Comparison of ENCODE assay signal across 8 cellular contexts in the genomic region with DNA sequence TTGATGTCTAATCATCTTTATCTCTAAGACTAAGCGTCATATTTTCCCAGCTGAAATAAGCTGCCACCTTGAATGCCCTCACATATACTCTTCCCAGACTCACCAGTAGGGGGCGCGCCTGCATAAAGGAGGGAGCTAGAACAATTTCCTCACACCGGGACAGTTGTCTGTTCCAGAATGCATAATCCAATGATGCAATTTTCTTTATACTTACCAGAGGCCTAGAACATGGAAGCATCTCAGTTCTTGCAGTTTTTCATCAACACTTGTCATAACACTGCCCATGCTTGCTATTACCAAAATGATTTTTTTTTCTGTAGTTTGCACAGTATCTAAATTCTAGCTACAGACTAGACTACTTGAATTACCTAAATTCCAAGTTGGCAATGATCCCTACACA.
DNase-seq lines count a peak whose midpoint lies in the region; ATAC-seq lines count a peak whose summit lies in the region.

No MANE protein-coding gene starts in this region.

- peak; percentile 65 to 77 for DNase-seq in NCI-H2081 (lab: John Stamatoyannopoulos, UW)
- no peak for DNase-seq in NCI-H2081 treated with DMSO at 0.1 percent for 48 hours (lab: John Stamatoyannopoulos, UW)
- peak; percentile 6 to 59 for DNase-seq in NCI-H526 (lab: John Stamatoyannopoulos, UW)
- DNase-seq in activated CD4-positive, alpha-beta T cell treated with anti-CD3 and anti-CD28 coated beads, Interleukin-2, amount 50 U/mL, for 48 hours, result peak; percentile 83 to 85
- DNase-seq in effector CD4-positive, alpha-beta T cell, result peak; percentile 40
- DNase-seq in medulla oblongata (ENCODE audit: extremely low spot score), result peak; percentile 89
- DNase-seq in stimulated activated CD8-positive, alpha-beta memory T cell treated with anti-CD3 and anti-CD28 coated beads, Interleukin-15, amount 100 ng/mL, for 24 hours (ENCODE audit: low read depth), result peak; percentile 25

- ATAC-seq in HG03175 (IDR thresholded peaks at IDR 0.05; ENCODE audit: unreplicated experiment), result peak; percentile 68
